8 cellular contexts compared by ENCODE assay signal in the genomic region with DNA sequence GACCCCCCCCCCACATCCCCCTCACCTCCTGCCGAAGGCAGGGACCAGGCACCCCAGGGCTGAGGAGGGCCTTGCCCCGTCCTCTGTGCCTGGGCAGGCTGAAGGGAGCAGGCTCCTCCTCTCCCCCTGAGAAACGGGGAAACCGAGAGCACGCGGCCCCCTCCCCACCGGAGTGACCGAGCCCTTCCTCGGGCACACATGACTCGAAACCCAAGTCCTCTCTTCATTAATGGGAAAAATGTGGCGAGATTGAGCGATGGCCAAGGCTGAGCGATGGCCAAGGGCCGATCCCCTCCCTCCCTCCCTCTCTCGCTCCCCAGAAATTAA. TPM values are rescaled to one million over a fixed set of nuclear protein-coding genes. Genes with fewer than 3 reads are reported as not detected.
DNase-seq lines count a peak whose midpoint lies in the region; ATAC-seq and TF ChIP-seq lines count a peak whose summit lies in the region.

No MANE protein-coding gene starts in this region.

- 2 to 4% methylated on average over 14 to 15 of the region's 15 CpGs for WGBS in esophagus, 2 donors

- H3K36me3 ChIP-seq in Panc1 (ENCODE audit: control insufficient read depth, insufficient read depth, low read length) (no peaks in the 10 kb centered on the region), esophagus (ENCODE audit: control insufficient read depth in 2 of 2, insufficient read depth in 2 of 2, low read length in 1 of 2) (peaks cover 2 to 20% of the 10 kb centered on the region in 2 donors)

- CTCF ChIA-PET in AG04450 (lab: Charles Lee) (no interaction called here), Panc1 (lab: Charles Lee) (no interaction called here)

- POLR2A ChIA-PET in AG04450 (lab: Yijun Ruan, JAX) (no interaction called here), Panc1 (lab: Charles Lee) (no interaction called here)

- H3K4me1 ChIP-seq in Panc1 (ENCODE audit: control insufficient read depth, insufficient read depth, low read length) (peaks cover 21% of the 10 kb centered on the region), esophagus (ENCODE audit: control insufficient read depth in 2 of 2, insufficient read depth in 2 of 2, low read length in 1 of 2) (peaks cover 18 to 41% of the 10 kb centered on the region in 2 donors)

- peak overlapping the region; percentile 72 for H3K4me3 Mint-ChIP-seq in neural crest cell
- H3K4me3 Mint-ChIP-seq in T-helper 2 cell treated with Interferon-gamma antibody and Interleukin-4, amounts not matched to agents 5 μg/mL and 100 μg/mL, for 36 hours = no peak overlapping the region

- intact Hi-C loops in Panc1 (cut with micrococcal nuclease; ENCODE audit: unreplicated experiment) = no loop called here

- in situ Hi-C loops in Panc1 (cut with HindIII; ENCODE audit: low pct_unique_long_range_greater_than_20kb, low sequenced_read_pairs) = no loop called here

- H3K27ac ChIP-seq in AG04450 (ENCODE audit: low read depth, low read length) (peak overlapping the region; percentile 73), Panc1 (ENCODE audit: low read length) (no peak overlapping the region), esophagus (ENCODE audit: low read depth in 2 of 2, low read length in 1 of 2) (peak overlapping the region; percentile 96 to 97)

- H3K4me1 Mint-ChIP-seq in neural crest cell = peaks cover 71% of the 10 kb centered on the region
- H3K4me1 Mint-ChIP-seq in T-helper 2 cell treated with Interferon-gamma antibody and Interleukin-4, amounts not matched to agents 5 μg/mL and 100 μg/mL, for 36 hours (ENCODE audit: low read depth) = peaks cover 2% of the 10 kb centered on the region

- H3K9me3 ChIP-seq in AG04450 (ENCODE audit: control insufficient read depth, insufficient read depth, low read length) = no peaks in the 10 kb centered on the region
- no peaks in the 10 kb centered on the region for H3K9me3 ChIP-seq in Panc1 (ENCODE audit: control insufficient read depth, insufficient read depth, low read depth, low read length)
- H3K9me3 ChIP-seq in esophagus (ENCODE audit: control insufficient read depth in 2 of 2, insufficient read depth in 1 of 2, low read depth in 1 of 2, low read length in 1 of 2) = no peaks in the 10 kb centered on the region

- BruUV-seq in Panc1 (replicated peaks; lab: Mats Ljungman, UMichigan) = no TSS peak

- H3K9me3 Mint-ChIP-seq in neural crest cell = no peaks in the 10 kb centered on the region
- no peaks in the 10 kb centered on the region for H3K9me3 Mint-ChIP-seq in T-helper 2 cell treated with Interferon-gamma antibody and Interleukin-4, amounts not matched to agents 5 μg/mL and 100 μg/mL, for 36 hours

- DNase-seq in AG04450 (ENCODE audit: low read depth, low spot score) = no peak
- no peak for DNase-seq in Panc1 (ENCODE audit: low read depth, low spot score)
- no peak for DNase-seq in neural crest cell (ENCODE audit: low read depth, low spot score)
- DNase-seq in T-helper 2 cell treated with Interferon-gamma antibody and Interleukin-4, amounts not matched to agents 5 μg/mL and 100 μg/mL, for 36 hours (ENCODE audit: low spot score) = no peak

- H3K27me3 Mint-ChIP-seq in neural crest cell (ENCODE audit: low read depth) = peaks cover 33% of the 10 kb centered on the region
- H3K27me3 Mint-ChIP-seq in T-helper 2 cell treated with Interferon-gamma antibody and Interleukin-4, amounts not matched to agents 5 μg/mL and 100 μg/mL, for 36 hours (ENCODE audit: low read depth) = peaks cover 67% of the 10 kb centered on the region

- H3K4me3 ChIP-seq in AG04450 (ENCODE audit: low read depth, low read length) = peak overlapping the region; percentile 47
- H3K4me3 ChIP-seq in Panc1 (ENCODE audit: low read depth in 2 of 2, low read length in 2 of 2) = peak overlapping the region; percentile 44 to 53
- H3K4me3 ChIP-seq in esophagus (ENCODE audit: low read depth in 1 of 2, low read length in 2 of 2) = peak overlapping the region; percentile 52 to 58

- H3K36me3 Mint-ChIP-seq in neural crest cell (ENCODE audit: low read depth) = no peaks in the 10 kb centered on the region
- no peaks in the 10 kb centered on the region for H3K36me3 Mint-ChIP-seq in T-helper 2 cell treated with Interferon-gamma antibody and Interleukin-4, amounts not matched to agents 5 μg/mL and 100 μg/mL, for 36 hours (ENCODE audit: low read depth)

- H3K27ac Mint-ChIP-seq in neural crest cell (ENCODE audit: unreplicated experiment) = no peak overlapping the region
- H3K27ac Mint-ChIP-seq in T-helper 2 cell treated with Interferon-gamma antibody and Interleukin-4, amounts not matched to agents 5 μg/mL and 100 μg/mL, for 36 hours = no peak overlapping the region

- ATAC-seq in Panc1 (no peak), GM19463 (IDR thresholded peaks at IDR 0.05; ENCODE audit: unreplicated experiment) (no peak), GM18870 (IDR thresholded peaks at IDR 0.05; ENCODE audit: unreplicated experiment) (no peak), HG03565 (IDR thresholded peaks at IDR 0.05; ENCODE audit: unreplicated experiment) (no peak)

- TF ChIP-seq CTCF in AG04450 (IDR thresholded peaks at IDR 0.05; ENCODE audit: low read depth, low read length) (no peak), Panc1 (IDR thresholded peaks at IDR 0.05) (no peak), neural crest cell (conservative IDR thresholded peaks at IDR 0.05) (no peak)

- H3K27me3 ChIP-seq in AG04450 (ENCODE audit: control insufficient read depth, insufficient read depth, low read length) (no peaks in the 10 kb centered on the region), Panc1 (ENCODE audit: control insufficient read depth, insufficient read depth, low read length) (no peaks in the 10 kb centered on the region), esophagus (ENCODE audit: control insufficient read depth in 1 of 2, insufficient read depth in 2 of 2, low read length in 2 of 2) (no peaks in the 10 kb centered on the region)

RNA-seq across cellular contexts. Expression of a gene that starts 7.0 kb away (rescaled TPM):
- polyA plus RNA-seq in AG04450 (2011; rRNA removed) = 1.9 TPM in 2 replicates
- 5.9 and 6.5 TPM in 2 replicates for polyA minus RNA-seq in AG04450 (2011; rRNA and poly(A)+ RNA removed)
- 6.0 TPM for total RNA-seq in Panc1 (2021; ENCODE audit: unreplicated experiment)
- polyA plus RNA-seq in Panc1 (2012; ENCODE audit: insufficient read length) = 9.6 TPM
- 10 to 100 TPM; 24.6 to 27.7 TPM for polyA plus RNA-seq in esophagus
- total RNA-seq in neural crest cell = 9.7 and 13.4 TPM in 2 replicates
